Comparison of ENCODE assay signal across 8 cellular contexts in genomic region chr17:7841622-7842379, GRCh38. TPM values are rescaled to one million over a fixed set of nuclear protein-coding genes. Genes with fewer than 3 reads are reported as not detected.
DNase-seq lines count a peak whose midpoint lies in the region; ATAC-seq and TF ChIP-seq lines count a peak whose summit lies in the region.

No MANE protein-coding gene starts in this region.

- no peaks in the 10 kb centered on the region for H3K9me3 Mint-ChIP-seq in endothelial cell (ENCODE audit: unreplicated experiment)

- H3K9me3 ChIP-seq in A673 (ENCODE audit: low read depth, low read length, poor library complexity, severe bottlenecking), result no peaks in the 10 kb centered on the region

- peak overlapping the region; percentile 81 for H3K4me3 ChIP-seq in A673 (ENCODE audit: low read depth, low read length, poor library complexity, severe bottlenecking)

- H3K4me3 Mint-ChIP-seq in endothelial cell (ENCODE audit: unreplicated experiment), result peak overlapping the region; percentile 99

- H3K27me3 ChIP-seq in A673 (replicated peaks; ENCODE audit: insufficient read depth, low read depth, low read length, poor library complexity), result no peaks in the 10 kb centered on the region

- H3K4me1 Mint-ChIP-seq in endothelial cell (ENCODE audit: unreplicated experiment), result peaks cover 53% of the 10 kb centered on the region

- TF ChIP-seq CTCF in A673 (conservative IDR thresholded peaks at IDR 0.05; ENCODE audit: low read depth, low read length) (peak; percentile 29; the same call in 1 of the 2 replicates), endothelial cell (IDR thresholded peaks at IDR 0.05; ENCODE audit: unreplicated experiment) (no peak)

- H3K27ac ChIP-seq in A673 (ENCODE audit: low read depth, low read length, poor library complexity, severe bottlenecking), result peak overlapping the region; percentile 97

- peak; percentile 10 for ATAC-seq in GM18861 (IDR thresholded peaks at IDR 0.05; ENCODE audit: unreplicated experiment)

- intact Hi-C loops in A673 (cut with micrococcal nuclease; ENCODE audit: unreplicated experiment), result loop anchor here (5.0 kb wide), 1 partner anchor 380 kb away; no protein-coding TSS in a partner anchor

- peaks cover 44% of the 10 kb centered on the region for H3K4me1 ChIP-seq in A673 (ENCODE audit: insufficient read depth, low read length, poor library complexity, severe bottlenecking)

- peaks cover 19% of the 10 kb centered on the region for H3K36me3 Mint-ChIP-seq in endothelial cell (ENCODE audit: low read depth, unreplicated experiment)

- peak; percentile 96 for DNase-seq in A673 (ENCODE audit: low spot score)
- peak; percentile 81 for DNase-seq in HT-29 (ENCODE audit: low spot score)
- DNase-seq in NOMO-1 (lab: John Stamatoyannopoulos, UW; ENCODE audit: unreplicated experiment in 2 of 2), result peak; percentile 72 to 83
- DNase-seq in activated CD8-positive, alpha-beta memory T cell treated with anti-CD3 and anti-CD28 coated beads, Interleukin-2, amount 50 U/mL, for 24 hours (ENCODE audit: extremely low read depth), result peak; percentile 81
- DNase-seq in endothelial cell (ENCODE audit: low spot score), result peak; percentile 92
- peak; percentile 87 for DNase-seq in midbrain (lab: John Stamatoyannopoulos, UW)
- DNase-seq in stimulated activated CD8-positive, alpha-beta memory T cell treated with anti-CD3 and anti-CD28 coated beads, Interleukin-2, amount 100 ng/mL, for 1 hour (ENCODE audit: low read depth in 2 of 2), result peak; percentile 89 to 91

- H3K27ac Mint-ChIP-seq in endothelial cell (ENCODE audit: unreplicated experiment), result peak overlapping the region; percentile 99

- no TSS peak for BruUV-seq in A673 (replicated peaks; lab: Mats Ljungman, UMichigan)

- H3K36me3 ChIP-seq in A673 (ENCODE audit: insufficient read depth, low read length, poor library complexity, severe bottlenecking), result peaks cover 20% of the 10 kb centered on the region

- POLR2A ChIA-PET in A673 (lab: Charles Lee; ENCODE audit: low non-redundant PET), result interaction anchor here (1.0 kb wide), 1 partner anchor 10 kb away, joined by 3 read pairs; no protein-coding TSS in a partner anchor

- H3K27me3 Mint-ChIP-seq in endothelial cell (ENCODE audit: unreplicated experiment), result peaks cover 32% of the 10 kb centered on the region

- CTCF ChIA-PET in A673 (lab: Charles Lee), result interaction anchor here (1.3 to 1.4 kb wide), 2 partner anchors 15 to 98 kb away, joined by 3 to 4 read pairs; partner anchors contain the start of gene NAA38

RNA-seq across cellular contexts. Expression of gene KDM6B, which starts 7.8 kb away (rescaled TPM):
- 46.8 and 51.1 TPM in 2 replicates for total RNA-seq in A673 (2021)
- 5.3 and 17.6 TPM in 2 replicates for total RNA-seq in HT-29 (2014; rRNA removed; shearing (Covaris generic))
- 47.4 TPM for total RNA-seq in endothelial cell (ENCODE audit: unreplicated experiment)

RNA-seq across cellular contexts. Expression of gene TMEM88, which starts 13.1 kb away (rescaled TPM):
- 1.7 and 3.0 TPM in 2 replicates for total RNA-seq in A673 (2021)
- 0.43 and 0.50 TPM in 2 replicates for total RNA-seq in HT-29 (2014; rRNA removed; shearing (Covaris generic))
- total RNA-seq in endothelial cell (ENCODE audit: unreplicated experiment), result 13.6 TPM

RNA-seq across cellular contexts. Expression of gene NAA38, which starts 15.6 kb away (rescaled TPM):
- 64.3 and 67.7 TPM in 2 replicates for total RNA-seq in A673 (2021)
- total RNA-seq in HT-29 (2014; rRNA removed; shearing (Covaris generic)), result 71.8 and 89.4 TPM in 2 replicates
- 97.9 TPM for total RNA-seq in endothelial cell (ENCODE audit: unreplicated experiment)

RNA-seq across cellular contexts. Expression of gene CYB5D1, which starts 16.0 kb away (rescaled TPM):
- total RNA-seq in A673 (2021), result 16.9 and 18.7 TPM in 2 replicates
- 8.4 and 10.7 TPM in 2 replicates for total RNA-seq in HT-29 (2014; rRNA removed; shearing (Covaris generic))
- total RNA-seq in endothelial cell (ENCODE audit: unreplicated experiment), result 6.4 TPM

RNA-seq across cellular contexts. Expression of gene CHD3, which starts 46.8 kb away (rescaled TPM):
- total RNA-seq in A673 (2021), result 249 and 264 TPM in 2 replicates
- 52.8 and 54.3 TPM in 2 replicates for total RNA-seq in HT-29 (2014; rRNA removed; shearing (Covaris generic))
- 133 TPM for total RNA-seq in endothelial cell (ENCODE audit: unreplicated experiment)

Comparison
In these comparisons a context has a peak if more than half of its experiments do, and no peak if none do; other contexts are left out.
1. Peak in every context shown above with its lines: DNase-seq, ATAC-seq, H3K4me3 ChIP-seq and H3K27ac ChIP-seq.